ENCODE assay signal across 21 cellular contexts in genomic region chr11:112582366-112582765, GRCh38.
"Had no signal": no experiment of that assay in that cellular context is flagged by ENCODE, and none has a peak within 500 bp of the region (broad histone marks: within the 10 kb centered on the region; RNA-seq: fewer than 3 reads in every experiment).

No MANE protein-coding gene starts in this region.

- H3K27me3 ChIP-seq: ascending aorta, esophagus squamous epithelium, left lung, neutrophil, pancreas, thyroid gland had no signal

- H3K9me3 ChIP-seq: ascending aorta, esophagus squamous epithelium, left lung, neutrophil, pancreas, thyroid gland had no signal

- H3K4me3 ChIP-seq: ascending aorta, esophagus squamous epithelium, left lung, pancreas, thyroid gland had no signal

- H3K27ac ChIP-seq: ascending aorta, left lung, neutrophil, pancreas, thyroid gland, VCaP had no signal

- ATAC-seq: left lung; naive thymus-derived CD8-positive, alpha-beta T cell; pancreas had no signal

- H3K36me3 ChIP-seq: ascending aorta, esophagus squamous epithelium, left lung, neutrophil, pancreas, thyroid gland had no signal

- DNase-seq: activated CD4-positive, alpha-beta T cell treated with anti-CD3 and anti-CD28 coated beads, Interleukin-2, amount 50 U/mL, for 1 hour; activated CD4-positive, CD25-positive, alpha-beta regulatory T cell treated with anti-CD3 and anti-CD28 coated beads, Interleukin-2, amount 50 U/mL, for 72 hours; activated CD8-positive, alpha-beta memory T cell treated with anti-CD3 and anti-CD28 coated beads, Interleukin-2, amount 50 U/mL, for 4 hours; activated effector memory CD4-positive, alpha-beta T cell treated with Interleukin-2 at 50 U/mL for 16 hours; activated T-cell treated with anti-CD3 and anti-CD28 coated beads, Interleukin-2, amount 50 U/mL, for 48 hours; cerebellar nuclear complex; effector CD8-positive, alpha-beta T cell; esophagus squamous epithelium; glutamatergic neuron; kidney; left lung; mesenchymal stem cell; naive thymus-derived CD8-positive, alpha-beta T cell; pancreas; stimulated activated CD8-positive, alpha-beta memory T cell treated with anti-CD3 and anti-CD28 coated beads, Interleukin-4, amount 100 ng/mL, for 48 hours; stimulated activated naive CD4-positive, alpha-beta T cell; T1000; thyroid gland had no signal

- H3K4me1 ChIP-seq: esophagus squamous epithelium, left lung, pancreas, thyroid gland had no signal
